Comparison of ENCODE assay signal across 10 cellular contexts in genomic region chr16:8878523-8878911, GRCh38. TPM values are rescaled to one million over a fixed set of nuclear protein-coding genes. Genes with fewer than 3 reads are reported as not detected.
DNase-seq lines count a peak whose midpoint lies in the region; ATAC-seq and TF ChIP-seq lines count a peak whose summit lies in the region.
"Had no signal": no experiment of that assay in that cellular context is flagged by ENCODE, and none has a peak within 500 bp of the region (broad histone marks: within the 10 kb centered on the region; RNA-seq: fewer than 3 reads in every experiment).

No MANE protein-coding gene starts in this region.

- H3K36me3 ChIP-seq in body of pancreas (replicated peaks in 1 of 2; ENCODE audit: insufficient read depth in 1 of 2, low read depth in 2 of 2) (no peaks in the 10 kb centered on the region), kidney epithelial cell (ENCODE audit: control insufficient read depth, insufficient read depth, low read length) (no peaks in the 10 kb centered on the region)

- TF ChIP-seq CTCF in body of pancreas (IDR thresholded peaks at IDR 0.05), result no peak
- no peak for TF ChIP-seq CTCF in kidney epithelial cell (IDR thresholded peaks at IDR 0.05; ENCODE audit: insufficient read depth, low read length, poor library complexity, severe bottlenecking)
- no peak for TF ChIP-seq CTCF in GM13977 (IDR thresholded peaks at IDR 0.05; ENCODE audit: extremely low read depth, insufficient read depth, missing control alignments)

- H3K4me1 ChIP-seq in right cardiac atrium (ENCODE audit: control insufficient read depth, insufficient read depth, low read length) (no peaks in the 10 kb centered on the region), body of pancreas (peaks cover 15% of the 10 kb centered on the region)

- no peak for TF ChIP-seq POLR2A in body of pancreas (IDR thresholded peaks at IDR 0.05)

- H3K27ac ChIP-seq in right cardiac atrium (ENCODE audit: low read length) (no peak overlapping the region), body of pancreas (peak overlapping the region in 2 of 4 donors; percentile 56 to 70)

- intact Hi-C loops in left cardiac atrium (cut with DNase I), result loop anchor here in 1 of 2 donors (10.0 kb wide), 1 partner anchor 74 kb away; no protein-coding TSS in a partner anchor
- intact Hi-C loops in right cardiac atrium (cut with DNase I), result loop anchor here in 1 of 4 donors (10.0 kb wide), 1 partner anchor 214 kb away; no protein-coding TSS in a partner anchor
- intact Hi-C loops in body of pancreas (cut with DNase I), result loop anchor here (5.0 kb wide), 1 partner anchor 211 kb away; no protein-coding TSS in a partner anchor

- H3K4me3 ChIP-seq in right cardiac atrium (ENCODE audit: low read length), result no peak overlapping the region
- H3K4me3 ChIP-seq in body of pancreas, result no peak overlapping the region
- no peak overlapping the region for H3K4me3 ChIP-seq in kidney epithelial cell (ENCODE audit: low read depth, low read length)

- ATAC-seq in left cardiac atrium, result peak; percentile 36 to 67
- ATAC-seq in right cardiac atrium, result no peak
- peak; percentile 34 for ATAC-seq in body of pancreas
- no peak for ATAC-seq in HG02623 (IDR thresholded peaks at IDR 0.05; ENCODE audit: unreplicated experiment)
- no peak for ATAC-seq in GM19452 (IDR thresholded peaks at IDR 0.05; ENCODE audit: unreplicated experiment)

- H3K27me3 ChIP-seq in right cardiac atrium (ENCODE audit: control insufficient read depth, insufficient read depth), result no peaks in the 10 kb centered on the region
- H3K27me3 ChIP-seq in body of pancreas, result no peaks in the 10 kb centered on the region
- no peaks in the 10 kb centered on the region for H3K27me3 ChIP-seq in kidney epithelial cell (ENCODE audit: control insufficient read depth, insufficient read depth, low read length)

- 66% methylated on average over 6 of the region's 6 CpGs for WGBS in right cardiac atrium
- WGBS in body of pancreas, 2 donors, result 58 to 63% methylated on average over 6 of the region's 6 CpGs

- in situ Hi-C loops in GM13977 (cut with MboI; ENCODE audit: low pct_unique_long_range_greater_than_20kb, low sequenced_read_pairs, unreplicated experiment), result loop anchor here (10.0 kb wide), 1 partner anchor 214 kb away; no protein-coding TSS in a partner anchor

- DNase-seq in left cardiac atrium (no peak), right cardiac atrium (no peak), body of pancreas (peak in 1 of 4 donors; percentile 40), kidney epithelial cell (ENCODE audit: low read depth) (peak; percentile 65), activated gamma-delta T cell (lab: John Stamatoyannopoulos, UW) (no peak), GM13977 (ENCODE audit: low spot score) (no peak)
- DNase-seq: NCI-H2171 had no signal

- no peaks in the 10 kb centered on the region for H3K9me3 ChIP-seq in right cardiac atrium (ENCODE audit: control insufficient read depth, low read length)
- no peaks in the 10 kb centered on the region for H3K9me3 ChIP-seq in body of pancreas

RNA-seq across cellular contexts. Expression of gene LITAFD, which starts 3.6 kb away (rescaled TPM):
- total RNA-seq in left cardiac atrium (not detected), right cardiac atrium (not detected), body of pancreas (not detected), kidney epithelial cell (not detected in 2 replicates)
- not detected for polyA plus RNA-seq in right cardiac atrium
- total RNA-seq: A673 had no signal

RNA-seq across cellular contexts. Expression of gene CARHSP1, which starts 9.7 kb away (rescaled TPM):
- total RNA-seq in left cardiac atrium, result 10 to 100 TPM; 35.5 to 37.6 TPM
- 10 to 100 TPM; 28.6 to 37.2 (median 35.0) TPM for total RNA-seq in right cardiac atrium
- 75.0 TPM for polyA plus RNA-seq in right cardiac atrium
- 10 to 100 TPM; 16.5 to 59.9 TPM for total RNA-seq in body of pancreas
- 113 and 119 TPM in 2 replicates for total RNA-seq in kidney epithelial cell

Comparison
In these comparisons a context has a peak if more than half of its experiments do, and no peak if none do; other contexts are left out.
1. ATAC-seq: peak in left cardiac atrium (2 of 2) and body of pancreas (single experiment); none in right cardiac atrium (0 of 2), HG02623 (single experiment) and GM19452 (single experiment).